28 cellular contexts compared by ENCODE assay signal in the genomic region with DNA sequence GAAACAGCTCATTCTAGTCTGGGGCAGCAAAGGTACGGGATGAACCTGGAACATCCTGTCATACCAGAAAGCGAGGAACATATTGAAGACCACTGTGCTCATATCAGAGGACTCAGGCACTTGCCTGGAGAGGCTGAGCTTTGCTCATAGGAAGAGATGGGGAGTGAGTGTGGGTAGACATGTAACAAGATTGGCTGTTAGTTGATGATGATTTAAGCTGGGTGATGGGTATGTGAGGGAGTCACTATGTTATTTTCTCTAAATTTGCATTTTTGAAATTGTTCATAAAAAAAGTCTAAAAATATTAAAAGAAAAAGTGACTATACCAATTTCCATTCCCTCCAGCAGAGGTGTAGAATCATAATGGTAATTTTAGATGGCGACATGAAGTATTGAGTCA. TPM values are rescaled to one million over a fixed set of nuclear protein-coding genes. Genes with fewer than 3 reads are reported as not detected.
DNase-seq lines count a peak whose midpoint lies in the region; ATAC-seq, FAIRE-seq and TF ChIP-seq lines count a peak whose summit lies in the region.
"Had no signal": no experiment of that assay in that cellular context is flagged by ENCODE, and none has a peak within 500 bp of the region (broad histone marks: within the 10 kb centered on the region; RNA-seq: fewer than 3 reads in every experiment).

No MANE protein-coding gene starts in this region.

- H3K4me1 ChIP-seq in breast epithelium (no peaks in the 10 kb centered on the region), KMS-11 (ENCODE audit: low read depth, poor library complexity, severe bottlenecking) (peaks cover 57% of the 10 kb centered on the region), mammary epithelial cell (ENCODE audit: insufficient read depth, low read length) (peaks cover 50% of the 10 kb centered on the region), uterus (no peaks in the 10 kb centered on the region)

- no peak overlapping the region for H3K4me3 Mint-ChIP-seq in MCF 10A (ENCODE audit: unreplicated experiment)
- H3K4me3 Mint-ChIP-seq: B cell; CD14-positive monocyte; CD4-positive, alpha-beta memory T cell; CD4-positive, CD25-positive, alpha-beta regulatory T cell; CD8-positive, alpha-beta memory T cell had no signal

- no peak overlapping the region for H3K27ac ChIP-seq in breast epithelium
- no peak overlapping the region for H3K27ac ChIP-seq in KMS-11
- H3K27ac ChIP-seq in mammary epithelial cell (ENCODE audit: insufficient read depth, low read depth, low read length) = peak overlapping the region; percentile 94
- no peak overlapping the region for H3K27ac ChIP-seq in uterus
- H3K27ac ChIP-seq: 22Rv1 had no signal

- H3K4me3 ChIP-seq in breast epithelium = no peak overlapping the region
- no peak overlapping the region for H3K4me3 ChIP-seq in KMS-11 (IDR thresholded peaks at IDR 0.05; ENCODE audit: insufficient read depth, low read depth, low read length)
- H3K4me3 ChIP-seq in mammary epithelial cell (replicated peaks in 1 of 3; ENCODE audit: insufficient read depth in 1 of 3, low read depth in 2 of 3, low read length in 3 of 3) = no peak overlapping the region
- no peak overlapping the region for H3K4me3 ChIP-seq in uterus
- H3K4me3 ChIP-seq: A549, GM12878 had no signal

- no peaks in the 10 kb centered on the region for H3K9me3 Mint-ChIP-seq in MCF 10A (ENCODE audit: unreplicated experiment)
- H3K9me3 Mint-ChIP-seq: CD14-positive monocyte; CD4-positive, alpha-beta memory T cell; CD8-positive, alpha-beta memory T cell had no signal

- H3K36me3 Mint-ChIP-seq in MCF 10A (ENCODE audit: insufficient read depth, unreplicated experiment) = peaks cover 8% of the 10 kb centered on the region
- H3K36me3 Mint-ChIP-seq: CD14-positive monocyte; CD4-positive, alpha-beta memory T cell; CD4-positive, CD25-positive, alpha-beta regulatory T cell; CD8-positive, alpha-beta memory T cell had no signal

- H3K27ac Mint-ChIP-seq in MCF 10A (ENCODE audit: low read depth, unreplicated experiment) = peak overlapping the region; percentile 96
- H3K27ac Mint-ChIP-seq: B cell; CD14-positive monocyte; CD4-positive, alpha-beta memory T cell; CD4-positive, CD25-positive, alpha-beta regulatory T cell; CD8-positive, alpha-beta memory T cell had no signal

- H3K27me3 ChIP-seq in breast epithelium (no peaks in the 10 kb centered on the region), KMS-11 (ENCODE audit: insufficient read depth, low read depth) (no peaks in the 10 kb centered on the region), mammary epithelial cell (ENCODE audit: insufficient read depth, low read length) (no peaks in the 10 kb centered on the region), uterus (no peaks in the 10 kb centered on the region)

- peaks cover 51% of the 10 kb centered on the region for H3K4me1 Mint-ChIP-seq in MCF 10A (ENCODE audit: insufficient read depth, unreplicated experiment)

- H3K9ac ChIP-seq in KMS-11 = no peak overlapping the region
- no peak overlapping the region for H3K9ac ChIP-seq in mammary epithelial cell (ENCODE audit: insufficient read depth, low read length)

- dilution Hi-C loops in mammary epithelial cell (cut with HindIII; ENCODE audit: low sequenced_read_pairs) = no loop called here

- no peaks in the 10 kb centered on the region for H3K27me3 Mint-ChIP-seq in MCF 10A (ENCODE audit: insufficient read depth, unreplicated experiment)
- H3K27me3 Mint-ChIP-seq: CD4-positive, alpha-beta memory T cell; CD4-positive, CD25-positive, alpha-beta regulatory T cell; CD8-positive, alpha-beta memory T cell had no signal

- 98% methylated on average over 3 of the region's 3 CpGs for WGBS in mammary epithelial cell (ENCODE audit: low coverage, missing lambda C conversion rate)

- DNase-seq in MCF 10A (ENCODE audit: unreplicated experiment) = no peak
- no peak for DNase-seq in breast epithelium (ENCODE audit: low spot score in 2 of 2)
- DNase-seq in mammary epithelial cell = no peak
- DNase-seq in uterus = no peak
- no peak for DNase-seq in GM12892 (ENCODE audit: insufficient read length)
- DNase-seq: AML-193; C1 segment of cervical spinal cord; CD4-positive, alpha-beta memory T cell; CD4-positive, CD25-positive, alpha-beta regulatory T cell; CD8-positive, alpha-beta memory T cell; COR-L47; DMS 273 treated with DMSO at 0.1 percent for 48 hours; DMS153; DMS53; DND-41; EL; GDM1 had no signal

- POLR2A ChIA-PET in MCF 10A (lab: Yijun Ruan, JAX) = interaction anchor here (1.4 to 20.7 kb wide), 6 partner anchors 8 to 109 kb away, joined by 3 to 546 read pairs (median 66); partner anchors contain the start of genes LEO1 and MAPK6

- H2AFZ ChIP-seq in KMS-11 (ENCODE audit: low read depth) (no peak overlapping the region), mammary epithelial cell (ENCODE audit: low read depth, low read length) (no peak overlapping the region)

- no peak for ATAC-seq in HG03378 (IDR thresholded peaks at IDR 0.05; ENCODE audit: unreplicated experiment)
- ATAC-seq: A549, GM12878 had no signal

- H4K20me1 ChIP-seq in KMS-11 (ENCODE audit: insufficient read depth) = no peaks in the 10 kb centered on the region
- H4K20me1 ChIP-seq in mammary epithelial cell (ENCODE audit: insufficient read depth, low read length) = no peaks in the 10 kb centered on the region

- H3K9me3 ChIP-seq in breast epithelium (peaks cover 0 to under 1% of the 10 kb centered on the region in 2 donors), mammary epithelial cell (replicated peaks; ENCODE audit: insufficient read depth, low read length) (no peaks in the 10 kb centered on the region), uterus (no peaks in the 10 kb centered on the region)

- TF ChIP-seq CTCF in MCF 10A (IDR thresholded peaks at IDR 0.05; ENCODE audit: unreplicated experiment) (no peak), breast epithelium (IDR thresholded peaks at IDR 0.05) (no peak), KMS-11 (conservative IDR thresholded peaks at IDR 0.05; ENCODE audit: low read depth, low read length) (no peak), mammary epithelial cell (conservative IDR thresholded peaks at IDR 0.05 in 1 of 2, IDR thresholded peaks at IDR 0.05 in 1 of 2; ENCODE audit: extremely low read depth in 1 of 2, insufficient read depth in 1 of 2, low read depth in 1 of 2, low read length in 2 of 2) (no peak), uterus (IDR thresholded peaks at IDR 0.05) (no peak)

- H3K4me2 ChIP-seq in KMS-11 (peak overlapping the region; percentile 20; the same call in 1 of the 2 replicates), mammary epithelial cell (ENCODE audit: insufficient read depth, low read depth, low read length) (no peak overlapping the region)
- H3K4me2 ChIP-seq: A549 had no signal

- in situ Hi-C loops in mammary epithelial cell (cut with MboI; ENCODE audit: low sequenced_read_pairs in 2 of 2) = no loop called here

- intact Hi-C loops in MCF 10A (cut with micrococcal nuclease) (no loop called here), breast epithelium (cut with DNase I; ENCODE audit: low total_unique reads) (no loop called here), mammary epithelial cell (cut with micrococcal nuclease) (loop anchor here (1.0 kb wide), 2 partner anchors 12 to 59 kb away; no protein-coding TSS in a partner anchor), uterus (cut with DNase I; ENCODE audit: low total_unique reads) (no loop called here)

- no peaks in the 10 kb centered on the region for H3K79me2 ChIP-seq in KMS-11 (ENCODE audit: insufficient read depth, low read depth)
- H3K79me2 ChIP-seq in mammary epithelial cell (ENCODE audit: insufficient read depth, low read length) = peaks cover 11% of the 10 kb centered on the region

- H3K36me3 ChIP-seq in breast epithelium (no peaks in the 10 kb centered on the region), KMS-11 (ENCODE audit: insufficient read depth) (no peaks in the 10 kb centered on the region), mammary epithelial cell (ENCODE audit: insufficient read depth, low read length) (no peaks in the 10 kb centered on the region), uterus (no peaks in the 10 kb centered on the region)

- CTCF ChIA-PET in MCF 10A (lab: Yijun Ruan, JAX) = interaction anchor here (0.6 to 2.1 kb wide), 8 partner anchors 20 to 147 kb away, joined by 3 to 21 read pairs (median 3); no protein-coding TSS in a partner anchor
- CTCF ChIA-PET in mammary epithelial cell (lab: Charles Lee; ENCODE audit: low non-redundant PET) = no interaction called here

- BruUV-seq in MCF 10A (replicated peaks; lab: Mats Ljungman, UMichigan) = no TSS peak
- BruUV-seq in mammary epithelial cell (replicated peaks; lab: Mats Ljungman, UMichigan) = no TSS peak

- TF ChIP-seq POLR2A in breast epithelium (IDR thresholded peaks at IDR 0.05) (no peak), uterus (IDR thresholded peaks at IDR 0.05) (no peak), GM12892 (IDR thresholded peaks at IDR 0.05; ENCODE audit: low read depth, low read length) (no peak)

- FAIRE-seq in GM12892 (lab: Jason Lieb, UNC) = no peak
- FAIRE-seq: A549, GM12878, GM19239 had no signal

RNA-seq across cellular contexts. Expression of gene BCL2L10, which starts 31.6 kb away (rescaled TPM):
- total RNA-seq in MCF 10A (2022) (0.42 TPM in 1 of 2 replicates, not detected in the other), breast epithelium (1 to 10 TPM in 1 of 3 donors, under 1 TPM in 2; 0.59 to 2.3 (median 0.64) TPM), mammary epithelial cell (1 to 10 TPM in 1 of 2 donors, not detected in 1; 2.2 TPM), uterus (under 1 TPM in 1 of 4 donors, not detected in 3; 0.21 TPM)
- 0.39 TPM for polyA plus RNA-seq in mammary epithelial cell
- 5.5 TPM for polyA minus RNA-seq in mammary epithelial cell
- polyA plus RNA-seq in GM12892 (2012; ENCODE audit: missing spikeins) = 3.7 TPM
- total RNA-seq: A172, Daoy, G401 had no signal
- polyA plus RNA-seq: CD14-positive monocyte; CD4-positive, alpha-beta memory T cell had no signal
